In the genomic region with DNA sequence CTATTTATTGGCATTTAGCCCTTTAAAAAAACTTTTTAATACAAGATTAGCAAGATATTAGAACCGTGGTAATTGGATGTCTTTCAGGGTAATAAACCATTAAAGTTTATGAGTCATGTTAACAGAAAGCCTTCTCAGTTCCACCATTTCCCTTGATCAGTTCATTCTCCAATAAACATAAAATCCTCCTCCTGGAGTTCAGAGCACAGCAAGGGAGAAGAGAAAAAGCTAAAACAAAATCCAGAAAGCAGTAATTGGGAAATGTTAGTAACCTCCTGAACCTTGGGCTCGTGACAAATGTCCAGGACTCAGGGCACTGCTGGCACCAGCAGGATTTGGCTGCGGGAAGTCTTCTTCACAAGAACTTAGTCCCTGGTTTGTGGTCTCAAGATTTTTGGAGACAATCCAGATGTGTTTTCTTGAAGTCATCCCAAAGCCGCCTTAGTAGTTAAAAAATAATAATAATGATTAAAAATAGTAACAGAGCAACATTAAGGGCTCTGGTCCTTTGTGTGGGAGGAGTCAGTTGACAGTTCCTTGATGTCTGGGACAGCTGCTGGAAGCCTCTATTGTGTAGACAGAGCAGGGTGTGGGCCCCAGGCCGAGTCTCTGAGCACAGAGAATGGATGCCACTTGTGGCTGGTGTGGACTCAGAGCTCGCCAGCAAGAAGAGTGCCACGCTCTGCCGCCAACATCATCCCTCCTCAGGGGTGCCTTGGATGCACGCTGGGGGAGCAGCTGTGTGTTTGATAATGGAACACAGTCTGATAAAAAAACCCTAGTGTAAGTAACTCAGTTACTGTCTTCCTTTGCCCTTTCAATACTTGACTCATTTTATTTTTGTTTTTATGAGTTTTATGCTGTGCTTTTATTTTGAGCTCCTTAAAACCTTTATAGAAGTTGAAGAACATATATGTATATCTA, we compare ENCODE assay signal across 13 cellular contexts. TPM values are rescaled to one million over a fixed set of nuclear protein-coding genes. Genes with fewer than 3 reads are reported as not detected.
DNase-seq lines count a peak whose midpoint lies in the region; ATAC-seq and TF ChIP-seq lines count a peak whose summit lies in the region.
"Had no signal": no experiment of that assay in that cellular context is flagged by ENCODE, and none has a peak within 500 bp of the region (broad histone marks: within the 10 kb centered on the region; RNA-seq: fewer than 3 reads in every experiment).

No MANE protein-coding gene starts in this region.

- peaks cover 3% of the 10 kb centered on the region; the same call in 1 of the 2 replicates for H3K36me3 Mint-ChIP-seq in WTC11

- CTCF ChIA-PET in WTC11 (lab: Charles Lee) = interaction anchor here (1.1 to 1.2 kb wide), 2 partner anchors 28 to 71 kb away, joined by 4 read pairs; no protein-coding TSS in a partner anchor

- ATAC-seq in WTC11 (peak; percentile 39; the same call in 1 of the 2 replicates), left ventricle myocardium superior (peak; percentile 65)

- POLR2A ChIA-PET in WTC11 (lab: Charles Lee) = no interaction called here

- no peak overlapping the region for H3K27ac Mint-ChIP-seq in WTC11

- no peaks in the 10 kb centered on the region for H3K27me3 Mint-ChIP-seq in WTC11 (ENCODE audit: low read depth)

- DNase-seq in DMS 273 (lab: John Stamatoyannopoulos, UW; ENCODE audit: unreplicated experiment) = peak; percentile 7
- DNase-seq in DMS 273 treated with DMSO at 0.1 percent for 48 hours (lab: John Stamatoyannopoulos, UW) = no peak
- DNase-seq in WTC11 (ENCODE audit: low spot score) = no peak
- DNase-seq in left ventricle myocardium superior = peak; percentile 37
- peak; percentile 39 for DNase-seq in retina
- DNase-seq in T-helper 2 cell = no peak
- no peak for DNase-seq in activated effector memory CD4-positive, alpha-beta T cell treated with Interleukin-2 at 50 U/mL for 16 hours
- DNase-seq in DMS153 (lab: John Stamatoyannopoulos, UW) = no peak
- DNase-seq: erythroblast, H7, NCI-H1694 treated with DMSO at 0.1 percent for 48 hours, SW 1271, thyroid gland had no signal

- peaks cover 37% of the 10 kb centered on the region for H3K4me1 Mint-ChIP-seq in WTC11

- peaks cover 3% of the 10 kb centered on the region; the same call in 1 of the 2 replicates for H3K9me3 Mint-ChIP-seq in WTC11

- intact Hi-C loops in left ventricle myocardium superior (cut with micrococcal nuclease) = no loop called here

- H3K4me3 Mint-ChIP-seq in WTC11 = no peak overlapping the region

- TF ChIP-seq CTCF in WTC11 (IDR thresholded peaks at IDR 0.05) = no peak

TF ChIP-seq in WTC11, 78 proteins besides CTCF, POLR2A, EP300 and RAD21:
- TF ChIP-seq ZNF263 (CRISPR knock-in tag; IDR thresholded peaks at IDR 0.05; ENCODE audit: low read depth) = no peak
- TF ChIP-seq ZNF121 (CRISPR knock-in tag; IDR thresholded peaks at IDR 0.05) = no peak
- no peak for TF ChIP-seq FOXK1 (CRISPR knock-in tag; IDR thresholded peaks at IDR 0.05)
- no peak for TF ChIP-seq FOXJ3 (CRISPR knock-in tag; IDR thresholded peaks at IDR 0.05; ENCODE audit: borderline replicate concordance)
- no peak for TF ChIP-seq ATF3 (CRISPR knock-in tag; conservative IDR thresholded peaks at IDR 0.05)
- TF ChIP-seq TP53 (CRISPR knock-in tag; IDR thresholded peaks at IDR 0.05) = no peak
- no peak for TF ChIP-seq CBFB (CRISPR knock-in tag; IDR thresholded peaks at IDR 0.05; ENCODE audit: low read depth)
- TF ChIP-seq ZMAT4 (CRISPR knock-in tag; IDR thresholded peaks at IDR 0.05) = no peak
- no peak for TF ChIP-seq ESRRA (CRISPR knock-in tag; IDR thresholded peaks at IDR 0.05; ENCODE audit: borderline replicate concordance)
- TF ChIP-seq TEAD4 (CRISPR knock-in tag; IDR thresholded peaks at IDR 0.05) = no peak
- no peak for TF ChIP-seq MXD4 (CRISPR knock-in tag; IDR thresholded peaks at IDR 0.05; ENCODE audit: borderline replicate concordance)
- TF ChIP-seq USF2 (CRISPR knock-in tag; IDR thresholded peaks at IDR 0.05) = no peak
- no peak for TF ChIP-seq FOXP4 (CRISPR knock-in tag; IDR thresholded peaks at IDR 0.05)
- TF ChIP-seq, protein P1, sequence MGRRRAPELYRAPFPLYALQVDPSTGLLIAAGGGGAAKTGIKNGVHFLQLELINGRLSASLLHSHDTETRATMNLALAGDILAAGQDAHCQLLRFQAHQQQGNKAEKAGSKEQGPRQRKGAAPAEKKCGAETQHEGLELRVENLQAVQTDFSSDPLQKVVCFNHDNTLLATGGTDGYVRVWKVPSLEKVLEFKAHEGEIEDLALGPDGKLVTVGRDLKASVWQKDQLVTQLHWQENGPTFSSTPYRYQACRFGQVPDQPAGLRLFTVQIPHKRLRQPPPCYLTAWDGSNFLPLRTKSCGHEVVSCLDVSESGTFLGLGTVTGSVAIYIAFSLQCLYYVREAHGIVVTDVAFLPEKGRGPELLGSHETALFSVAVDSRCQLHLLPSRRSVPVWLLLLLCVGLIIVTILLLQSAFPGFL (CRISPR knock-in tag; IDR thresholded peaks at IDR 0.05; ENCODE audit: borderline replicate concordance) = no peak
- TF ChIP-seq ZBTB43 (CRISPR knock-in tag; IDR thresholded peaks at IDR 0.05) = no peak
- no peak for TF ChIP-seq MYBL2 (CRISPR knock-in tag; IDR thresholded peaks at IDR 0.05)
- TF ChIP-seq IRF2 (CRISPR knock-in tag; IDR thresholded peaks at IDR 0.05; ENCODE audit: borderline replicate concordance, low read depth) = no peak

RNA-seq across cellular contexts. Expression of gene PITPNB, which starts 43.5 kb away (rescaled TPM):
- 70.7 to 76.2 TPM (median 71.7 TPM) in 3 replicates for total RNA-seq in WTC11 (2021)
- total RNA-seq in left ventricle myocardium superior = 47.7 TPM

Comparison
In these comparisons a context has a peak if more than half of its experiments do, and no peak if none do; other contexts are left out.
1. DNase-seq: peak in DMS 273 (single experiment), left ventricle myocardium superior (single experiment) and retina (single experiment); none in DMS 273 treated with DMSO at 0.1 percent for 48 hours (single experiment), WTC11 (single experiment), T-helper 2 cell (0 of 5), activated effector memory CD4-positive, alpha-beta T cell treated with Interleukin-2 at 50 U/mL for 16 hours (single experiment) and DMS153 (single experiment).